In the genomic region with DNA sequence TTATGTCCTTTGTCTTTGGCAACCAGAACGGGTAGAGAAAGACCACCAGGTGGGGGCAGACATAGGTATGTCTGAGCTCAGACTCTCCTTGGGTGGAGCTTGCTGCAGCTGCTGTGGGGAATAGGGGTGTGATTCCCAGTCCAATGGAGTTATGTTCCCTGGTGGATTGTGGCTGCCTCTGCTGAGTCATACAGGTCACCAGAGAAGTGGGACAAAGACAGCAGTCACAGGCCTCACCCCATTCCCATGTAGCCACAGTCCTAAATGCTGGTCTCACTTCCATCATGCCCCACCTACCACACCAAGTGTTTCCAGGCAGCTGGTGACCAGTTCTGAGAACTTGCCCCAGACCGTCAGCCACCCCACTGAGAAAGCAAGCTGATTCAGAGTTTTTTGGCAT, we compare ENCODE assay signal across 30 cellular contexts. TPM values are rescaled to one million over a fixed set of nuclear protein-coding genes. Genes with fewer than 3 reads are reported as not detected.
"Had no signal": no experiment of that assay in that cellular context is flagged by ENCODE, and none has a peak within 500 bp of the region (broad histone marks: within the 10 kb centered on the region; RNA-seq: fewer than 3 reads in every experiment).

No MANE protein-coding gene starts in this region.

- H3K4me1 Mint-ChIP-seq: activated CD4-positive, alpha-beta T cell treated with anti-CD3 and anti-CD28 coated beads, Interleukin-2, amount 10 ng/mL, durations not matched to agents 7 days and 5 days; central memory CD8-positive, alpha-beta T cell had no signal

- H3K27ac Mint-ChIP-seq: activated CD4-positive, alpha-beta T cell treated with anti-CD3 and anti-CD28 coated beads, Interleukin-2, amount 10 ng/mL, durations not matched to agents 7 days and 5 days; activated CD8-positive, alpha-beta T cell treated with anti-CD3 and anti-CD28 coated beads, Interleukin-2, amount 10 ng/mL, durations not matched to agents 7 days and 5 days; activated naive CD4-positive, alpha-beta T cell treated with anti-CD3 and anti-CD28 coated beads for 36 hours; activated naive CD4-positive, alpha-beta T cell treated with anti-CD3 and anti-CD28 coated beads, Interleukin-2, amount 50 U/mL, for 72 hours; activated T-cell treated with anti-CD3 and anti-CD28 coated beads, Interleukin-2, amount 50 U/mL, for 24 hours; activated T-helper 2 cell treated with anti-CD3 and anti-CD28 coated beads, Interferon-gamma antibody, Interleukin-2, Interleukin-4, amounts not matched to agents 10 μg/mL and 5 μg/mL and 100 μg/mL, durations not matched to agents 14 hours and 24 hours and 36 hours had no signal

- H3K4me3 Mint-ChIP-seq: activated CD4-positive, alpha-beta T cell treated with anti-CD3 and anti-CD28 coated beads, Interleukin-2, amount 10 ng/mL, durations not matched to agents 7 days and 5 days; activated CD8-positive, alpha-beta T cell treated with anti-CD3 and anti-CD28 coated beads, Interleukin-2, amount 10 ng/mL, durations not matched to agents 7 days and 5 days; activated naive CD4-positive, alpha-beta T cell treated with anti-CD3 and anti-CD28 coated beads for 36 hours; activated T-cell treated with anti-CD3 and anti-CD28 coated beads, Interleukin-2, amount 50 U/mL, for 24 hours; central memory CD8-positive, alpha-beta T cell had no signal

- H3K27ac ChIP-seq: brain microvascular endothelial cell, cardiac muscle cell, KMS-11, RWPE1 had no signal

- H3K27me3 ChIP-seq: brain microvascular endothelial cell, cardiac muscle cell had no signal

- H3K27me3 Mint-ChIP-seq: activated CD4-positive, alpha-beta T cell treated with anti-CD3 and anti-CD28 coated beads, Interleukin-2, amount 10 ng/mL, durations not matched to agents 7 days and 5 days had no signal

- DNase-seq: activated CD4-positive, alpha-beta T cell treated with anti-CD3 and anti-CD28 coated beads, Interleukin-2, amount 10 ng/mL, durations not matched to agents 7 days and 5 days; activated CD4-positive, alpha-beta T cell treated with anti-CD3 and anti-CD28 coated beads, Interleukin-2, amount 50 U/mL, for 48 hours; activated CD8-positive, alpha-beta T cell treated with anti-CD3 and anti-CD28 coated beads, Interleukin-2, amount 10 ng/mL, durations not matched to agents 7 days and 5 days; activated gamma-delta T cell; activated naive CD4-positive, alpha-beta T cell treated with anti-CD3 and anti-CD28 coated beads for 36 hours; activated T-cell treated with anti-CD3 and anti-CD28 coated beads, Interleukin-2, amount 50 U/mL, for 24 hours; aorta; brain microvascular endothelial cell; NCI-H1048; NCI-H1105 treated with DMSO at 0.1 percent for 48 hours; NCI-H1436; NCI-H1694; NCI-H1930; NCI-H2081 treated with DMSO at 0.1 percent for 48 hours; NCI-H524 treated with DMSO at 0.1 percent for 48 hours; PC-3; SIG-M5; SW 1271; T1000 had no signal

- H3K9me3 Mint-ChIP-seq: activated CD4-positive, alpha-beta T cell treated with anti-CD3 and anti-CD28 coated beads, Interleukin-2, amount 10 ng/mL, durations not matched to agents 7 days and 5 days; activated naive CD4-positive, alpha-beta T cell treated with anti-CD3 and anti-CD28 coated beads, Interleukin-2, amount 50 U/mL, for 72 hours; activated T-helper 2 cell treated with anti-CD3 and anti-CD28 coated beads, Interferon-gamma antibody, Interleukin-2, Interleukin-4, amounts not matched to agents 10 μg/mL and 5 μg/mL and 100 μg/mL, durations not matched to agents 14 hours and 24 hours and 36 hours; central memory CD8-positive, alpha-beta T cell had no signal

- ATAC-seq: activated CD8-positive, alpha-beta T cell treated with anti-CD3 and anti-CD28 coated beads, Interleukin-2, amount 10 ng/mL, durations not matched to agents 7 days and 5 days; activated naive CD4-positive, alpha-beta T cell treated with anti-CD3 and anti-CD28 coated beads, Interleukin-2, amount 50 U/mL, for 72 hours; PC-3; Right ventricle myocardium inferior had no signal

RNA-seq across cellular contexts. Expression of gene OR52E5, which starts 17.5 kb away (rescaled TPM):
- total RNA-seq: activated CD4-positive, alpha-beta T cell treated with anti-CD3 and anti-CD28 coated beads, Interleukin-2, amount 10 ng/mL, durations not matched to agents 7 days and 5 days; activated CD8-positive, alpha-beta T cell treated with anti-CD3 and anti-CD28 coated beads, Interleukin-2, amount 10 ng/mL, durations not matched to agents 7 days and 5 days; activated naive CD4-positive, alpha-beta T cell treated with anti-CD3 and anti-CD28 coated beads for 36 hours; activated naive CD4-positive, alpha-beta T cell treated with anti-CD3 and anti-CD28 coated beads, Interleukin-2, amount 50 U/mL, for 72 hours; activated T-helper 2 cell treated with anti-CD3 and anti-CD28 coated beads, Interferon-gamma antibody, Interleukin-2, Interleukin-4, amounts not matched to agents 10 μg/mL and 5 μg/mL and 100 μg/mL, durations not matched to agents 14 hours and 24 hours and 36 hours; aorta; cardiac muscle cell; M059J; NCI-H460; PC-3; Right ventricle myocardium inferior; T-helper 1 cell treated with Interleukin-12 subunit alpha and Interleukin-12 subunit beta and Interleukin-4 antibody, amounts not matched to agents 30 ng/mL and 1 ng/mL, for 36 hours; T-helper 2 cell treated with Interferon-gamma antibody and Interleukin-4, amounts not matched to agents 100 ng/mL and 5 ng/mL, for 36 hours had no signal
- polyA plus RNA-seq: aorta, cardiac muscle cell had no signal

RNA-seq across cellular contexts. Expression of gene OR52E4, which starts 30.1 kb away (rescaled TPM):
- total RNA-seq: activated CD4-positive, alpha-beta T cell treated with anti-CD3 and anti-CD28 coated beads, Interleukin-2, amount 10 ng/mL, durations not matched to agents 7 days and 5 days; activated CD8-positive, alpha-beta T cell treated with anti-CD3 and anti-CD28 coated beads, Interleukin-2, amount 10 ng/mL, durations not matched to agents 7 days and 5 days; activated naive CD4-positive, alpha-beta T cell treated with anti-CD3 and anti-CD28 coated beads for 36 hours; activated naive CD4-positive, alpha-beta T cell treated with anti-CD3 and anti-CD28 coated beads, Interleukin-2, amount 50 U/mL, for 72 hours; activated T-helper 2 cell treated with anti-CD3 and anti-CD28 coated beads, Interferon-gamma antibody, Interleukin-2, Interleukin-4, amounts not matched to agents 10 μg/mL and 5 μg/mL and 100 μg/mL, durations not matched to agents 14 hours and 24 hours and 36 hours; aorta; cardiac muscle cell; M059J; NCI-H460; PC-3; Right ventricle myocardium inferior; T-helper 1 cell treated with Interleukin-12 subunit alpha and Interleukin-12 subunit beta and Interleukin-4 antibody, amounts not matched to agents 30 ng/mL and 1 ng/mL, for 36 hours; T-helper 2 cell treated with Interferon-gamma antibody and Interleukin-4, amounts not matched to agents 100 ng/mL and 5 ng/mL, for 36 hours had no signal
- polyA plus RNA-seq: aorta, cardiac muscle cell had no signal

RNA-seq across cellular contexts. Expression of gene OR56A3, which starts 31.5 kb away (rescaled TPM):
- total RNA-seq: activated CD4-positive, alpha-beta T cell treated with anti-CD3 and anti-CD28 coated beads, Interleukin-2, amount 10 ng/mL, durations not matched to agents 7 days and 5 days; activated CD8-positive, alpha-beta T cell treated with anti-CD3 and anti-CD28 coated beads, Interleukin-2, amount 10 ng/mL, durations not matched to agents 7 days and 5 days; activated naive CD4-positive, alpha-beta T cell treated with anti-CD3 and anti-CD28 coated beads for 36 hours; activated naive CD4-positive, alpha-beta T cell treated with anti-CD3 and anti-CD28 coated beads, Interleukin-2, amount 50 U/mL, for 72 hours; activated T-helper 2 cell treated with anti-CD3 and anti-CD28 coated beads, Interferon-gamma antibody, Interleukin-2, Interleukin-4, amounts not matched to agents 10 μg/mL and 5 μg/mL and 100 μg/mL, durations not matched to agents 14 hours and 24 hours and 36 hours; aorta; cardiac muscle cell; M059J; NCI-H460; PC-3; Right ventricle myocardium inferior; T-helper 1 cell treated with Interleukin-12 subunit alpha and Interleukin-12 subunit beta and Interleukin-4 antibody, amounts not matched to agents 30 ng/mL and 1 ng/mL, for 36 hours; T-helper 2 cell treated with Interferon-gamma antibody and Interleukin-4, amounts not matched to agents 100 ng/mL and 5 ng/mL, for 36 hours had no signal
- polyA plus RNA-seq: aorta, cardiac muscle cell had no signal

RNA-seq across cellular contexts. Expression of gene OR52E8, which starts 53.0 kb away (rescaled TPM):
- total RNA-seq: activated CD4-positive, alpha-beta T cell treated with anti-CD3 and anti-CD28 coated beads, Interleukin-2, amount 10 ng/mL, durations not matched to agents 7 days and 5 days; activated CD8-positive, alpha-beta T cell treated with anti-CD3 and anti-CD28 coated beads, Interleukin-2, amount 10 ng/mL, durations not matched to agents 7 days and 5 days; activated naive CD4-positive, alpha-beta T cell treated with anti-CD3 and anti-CD28 coated beads for 36 hours; activated naive CD4-positive, alpha-beta T cell treated with anti-CD3 and anti-CD28 coated beads, Interleukin-2, amount 50 U/mL, for 72 hours; activated T-helper 2 cell treated with anti-CD3 and anti-CD28 coated beads, Interferon-gamma antibody, Interleukin-2, Interleukin-4, amounts not matched to agents 10 μg/mL and 5 μg/mL and 100 μg/mL, durations not matched to agents 14 hours and 24 hours and 36 hours; aorta; M059J; NCI-H460; PC-3; Right ventricle myocardium inferior; T-helper 1 cell treated with Interleukin-12 subunit alpha and Interleukin-12 subunit beta and Interleukin-4 antibody, amounts not matched to agents 30 ng/mL and 1 ng/mL, for 36 hours; T-helper 2 cell treated with Interferon-gamma antibody and Interleukin-4, amounts not matched to agents 100 ng/mL and 5 ng/mL, for 36 hours had no signal
- polyA plus RNA-seq: aorta, cardiac muscle cell had no signal

RNA-seq across cellular contexts. Expression of gene OR56A5, which starts 57.8 kb away (rescaled TPM):
- total RNA-seq: activated CD4-positive, alpha-beta T cell treated with anti-CD3 and anti-CD28 coated beads, Interleukin-2, amount 10 ng/mL, durations not matched to agents 7 days and 5 days; activated CD8-positive, alpha-beta T cell treated with anti-CD3 and anti-CD28 coated beads, Interleukin-2, amount 10 ng/mL, durations not matched to agents 7 days and 5 days; activated naive CD4-positive, alpha-beta T cell treated with anti-CD3 and anti-CD28 coated beads for 36 hours; activated naive CD4-positive, alpha-beta T cell treated with anti-CD3 and anti-CD28 coated beads, Interleukin-2, amount 50 U/mL, for 72 hours; activated T-helper 2 cell treated with anti-CD3 and anti-CD28 coated beads, Interferon-gamma antibody, Interleukin-2, Interleukin-4, amounts not matched to agents 10 μg/mL and 5 μg/mL and 100 μg/mL, durations not matched to agents 14 hours and 24 hours and 36 hours; aorta; cardiac muscle cell; M059J; NCI-H460; PC-3; Right ventricle myocardium inferior; T-helper 1 cell treated with Interleukin-12 subunit alpha and Interleukin-12 subunit beta and Interleukin-4 antibody, amounts not matched to agents 30 ng/mL and 1 ng/mL, for 36 hours; T-helper 2 cell treated with Interferon-gamma antibody and Interleukin-4, amounts not matched to agents 100 ng/mL and 5 ng/mL, for 36 hours had no signal
- polyA plus RNA-seq: aorta, cardiac muscle cell had no signal
